Comparison of ENCODE assay signal across 9 cellular contexts in genomic region chr11:18046116-18046777, GRCh38. TPM values are rescaled to one million over a fixed set of nuclear protein-coding genes. Genes with fewer than 3 reads are reported as not detected.
DNase-seq lines count a peak whose midpoint lies in the region; ATAC-seq and TF ChIP-seq lines count a peak whose summit lies in the region.
"Had no signal": no experiment of that assay in that cellular context is flagged by ENCODE, and none has a peak within 500 bp of the region (broad histone marks: within the 10 kb centered on the region; RNA-seq: fewer than 3 reads in every experiment).

TSS of gene TPH1 (minus strand) at chr11:18046269. CDS start at chr11:18040762, 5,507 bp downstream.

- H3K9me3 ChIP-seq in ES-I3 (ENCODE audit: control insufficient read depth, insufficient read depth, low read length) (no peaks in the 10 kb centered on the region), SJCRH30 (replicated peaks) (no peaks in the 10 kb centered on the region; the same call in 1 of the 2 replicates), cardiac muscle cell (ENCODE audit: low read depth) (no peaks in the 10 kb centered on the region)
- H3K9me3 ChIP-seq: neutrophil had no signal

- ATAC-seq in HG03095 (IDR thresholded peaks at IDR 0.05; ENCODE audit: unreplicated experiment), result no peak

- peak; percentile 47 to 61 for DNase-seq in SJCRH30
- DNase-seq in cardiac muscle cell (ENCODE audit: low read depth in 1 of 2, low spot score in 1 of 2), result peak; percentile 74 to 75
- DNase-seq in posterior vena cava (ENCODE audit: low spot score), result peak; percentile 81
- DNase-seq in NOMO-1 treated with DMSO at 0.1 percent for 48 hours (lab: John Stamatoyannopoulos, UW; ENCODE audit: unreplicated experiment), result no peak
- DNase-seq in OCI-M1 (lab: John Stamatoyannopoulos, UW), result no peak
- DNase-seq in NCI-H1930 (lab: John Stamatoyannopoulos, UW), result no peak

- peaks cover 4% of the 10 kb centered on the region; the same call in 1 of the 2 replicates for H3K4me1 ChIP-seq in ES-I3 (ENCODE audit: insufficient read depth, low read length)
- peaks cover 5% of the 10 kb centered on the region; the same call in 1 of the 2 replicates for H3K4me1 ChIP-seq in SJCRH30
- no peaks in the 10 kb centered on the region for H3K4me1 ChIP-seq in cardiac muscle cell (ENCODE audit: low read depth)

- H3K9ac ChIP-seq in ES-I3 (ENCODE audit: low read depth, low read length), result peak within 1 kb of the TSS; percentile 39; the same call in 1 of the 2 replicates

- H3K27me3 ChIP-seq in SJCRH30, result no peaks in the 10 kb centered on the region
- H3K27me3 ChIP-seq in cardiac muscle cell, result peaks cover 69% of the 10 kb centered on the region

- intact Hi-C loops in posterior vena cava (cut with DNase I), result no loop called here

- H3K36me3 ChIP-seq in ES-I3 (ENCODE audit: insufficient read depth, low read length), result no peaks in the 10 kb centered on the region
- H3K36me3 ChIP-seq in SJCRH30, result no peaks in the 10 kb centered on the region
- no peaks in the 10 kb centered on the region for H3K36me3 ChIP-seq in cardiac muscle cell
- H3K36me3 ChIP-seq: neutrophil had no signal

- no peak for TF ChIP-seq CTCF in cardiac muscle cell (IDR thresholded peaks at IDR 0.05; ENCODE audit: low read depth, low read length)

- peak within 1 kb of the TSS; percentile 7; the same call in 1 of the 2 replicates for H3K4me3 ChIP-seq in SJCRH30
- H3K4me3 ChIP-seq in cardiac muscle cell, result no peak within 1 kb of the TSS

- H3K27ac ChIP-seq in SJCRH30 (no peak within 1 kb of the TSS), cardiac muscle cell (no peak within 1 kb of the TSS)
- H3K27ac ChIP-seq: neutrophil had no signal

RNA-seq across cellular contexts. Expression of gene TPH1, which starts in this region (rescaled TPM):
- total RNA-seq in SJCRH30 (2014; rRNA removed; shearing (Covaris generic)), result 0.08 and 0.13 TPM in 2 replicates
- total RNA-seq in cardiac muscle cell (0.03 and 0.07 TPM in 2 replicates), posterior vena cava (under 1 TPM; 0.33 to 0.65 TPM)
- polyA plus RNA-seq in cardiac muscle cell, result 0.12 TPM in 1 of 2 replicates, not detected in the other

Comparison
In these comparisons a context has a peak if more than half of its experiments do, and no peak if none do; other contexts are left out.
1. Peak in DNase-seq and H3K4me3 ChIP-seq in SJCRH30; RNA of the gene not detected or under 1 TPM.
2. Peak in DNase-seq in cardiac muscle cell; RNA of the gene not detected or under 1 TPM.
3. Peak in DNase-seq in posterior vena cava; RNA of the gene not detected or under 1 TPM.